ENCODE assay signal across 9 cellular contexts in the genomic region with DNA sequence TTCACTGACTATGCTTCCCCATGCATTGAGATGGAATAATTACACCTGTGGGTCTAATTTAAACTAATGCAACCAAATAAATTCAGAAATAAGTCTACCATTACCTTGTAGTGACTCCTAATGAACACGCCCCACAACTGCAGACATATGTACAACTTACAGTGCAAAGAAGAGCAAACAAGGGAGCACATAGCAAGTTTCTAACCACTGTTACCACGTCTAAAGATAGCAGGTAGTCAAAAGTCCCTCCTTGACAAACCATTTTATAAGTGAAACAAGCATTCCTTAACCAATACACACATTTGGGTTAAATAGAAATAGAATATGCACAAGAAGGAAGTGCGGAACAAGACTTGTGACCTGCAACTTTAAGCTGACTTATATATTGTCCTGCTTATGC. TPM values are rescaled to one million over a fixed set of nuclear protein-coding genes. Genes with fewer than 3 reads are reported as not detected.
DNase-seq lines count a peak whose midpoint lies in the region; ATAC-seq lines count a peak whose summit lies in the region.
"Had no signal": no experiment of that assay in that cellular context is flagged by ENCODE, and none has a peak within 500 bp of the region (broad histone marks: within the 10 kb centered on the region; RNA-seq: fewer than 3 reads in every experiment).

No MANE protein-coding gene starts in this region.

- H3K4me3 Mint-ChIP-seq in CD8-positive, alpha-beta memory T cell, result peak overlapping the region; percentile 31 to 77 (median 70)
- peak overlapping the region; percentile 79 for H3K4me3 Mint-ChIP-seq in activated naive CD8-positive, alpha-beta T cell treated with anti-CD3 and anti-CD28 coated beads, Interleukin-2, amount 10 ng/mL, durations not matched to agents 7 days and 5 days

- no peaks in the 10 kb centered on the region for H3K27me3 Mint-ChIP-seq in CD8-positive, alpha-beta memory T cell
- no peaks in the 10 kb centered on the region for H3K27me3 Mint-ChIP-seq in activated naive CD8-positive, alpha-beta T cell treated with anti-CD3 and anti-CD28 coated beads, Interleukin-2, amount 10 ng/mL, durations not matched to agents 7 days and 5 days

- peaks cover 59 to 87% (median 76%) of the 10 kb centered on the region in 3 donors for H3K4me1 Mint-ChIP-seq in CD8-positive, alpha-beta memory T cell
- H3K4me1 Mint-ChIP-seq in activated naive CD8-positive, alpha-beta T cell treated with anti-CD3 and anti-CD28 coated beads, Interleukin-2, amount 10 ng/mL, durations not matched to agents 7 days and 5 days, result peaks cover 24% of the 10 kb centered on the region

- peak overlapping the region; percentile 23 for H3K4me3 ChIP-seq in CD8-positive, alpha-beta memory T cell (ENCODE audit: low read length)

- POLR2A ChIA-PET in CD8-positive, alpha-beta memory T cell (lab: Charles Lee), result no interaction called here
- POLR2A ChIA-PET in activated naive CD8-positive, alpha-beta T cell treated with anti-CD3 and anti-CD28 coated beads, Interleukin-2, amount 10 ng/mL, durations not matched to agents 7 days and 5 days (lab: Charles Lee), result interaction anchor here (1.0 to 1.1 kb wide), 2 partner anchors 20 to 135 kb away, joined by 3 read pairs; no protein-coding TSS in a partner anchor

- H3K27ac ChIP-seq in CD8-positive, alpha-beta memory T cell (ENCODE audit: low read depth, low read length), result peak overlapping the region; percentile 4

- H3K9me3 ChIP-seq in CD8-positive, alpha-beta memory T cell (ENCODE audit: low read length), result no peaks in the 10 kb centered on the region

- ATAC-seq in GM19395 (IDR thresholded peaks at IDR 0.05; ENCODE audit: unreplicated experiment), result peak; percentile 85
- peak; percentile 58 for ATAC-seq in HG03097 (IDR thresholded peaks at IDR 0.05; ENCODE audit: low FRiP score, unreplicated experiment)
- ATAC-seq in activated naive CD8-positive, alpha-beta T cell treated with anti-CD3 and anti-CD28 coated beads, Interleukin-2, amount 10 ng/mL, durations not matched to agents 7 days and 5 days (ENCODE audit: low read depth), result peak; percentile 61

- CTCF ChIA-PET in CD8-positive, alpha-beta memory T cell (lab: Charles Lee), result no interaction called here

- H3K36me3 ChIP-seq in CD8-positive, alpha-beta memory T cell (ENCODE audit: insufficient read depth, low read length), result no peaks in the 10 kb centered on the region

- peaks cover 18% of the 10 kb centered on the region for H3K4me1 ChIP-seq in CD8-positive, alpha-beta memory T cell (ENCODE audit: insufficient read depth, low read length)

- peak in 1 of 5 donors; percentile 11 for DNase-seq in CD8-positive, alpha-beta memory T cell
- DNase-seq in activated naive CD8-positive, alpha-beta T cell treated with anti-CD3 and anti-CD28 coated beads, Interleukin-2, amount 10 ng/mL, durations not matched to agents 7 days and 5 days, result no peak
- DNase-seq in GM03348 (ENCODE audit: low spot score), result no peak
- DNase-seq in NCI-H748 treated with DMSO at 0.1 percent for 48 hours (lab: John Stamatoyannopoulos, UW), result no peak
- DNase-seq in NCI-H2227 treated with DMSO at 0.1 percent for 48 hours (lab: John Stamatoyannopoulos, UW), result no peak
- no peak for DNase-seq in activated naive CD4-positive, alpha-beta T cell treated with anti-CD3 and anti-CD28 coated beads, Interleukin-2, amount 50 U/mL, for 16 hours
- DNase-seq: central memory CD4-positive, alpha-beta T cell had no signal

- H3K27ac Mint-ChIP-seq in CD8-positive, alpha-beta memory T cell, result peak overlapping the region; percentile 24 to 94 (median 78)
- peak overlapping the region; percentile 42 for H3K27ac Mint-ChIP-seq in activated naive CD8-positive, alpha-beta T cell treated with anti-CD3 and anti-CD28 coated beads, Interleukin-2, amount 10 ng/mL, durations not matched to agents 7 days and 5 days

- no peaks in the 10 kb centered on the region for H3K27me3 ChIP-seq in CD8-positive, alpha-beta memory T cell (ENCODE audit: insufficient read depth, low read length, poor library complexity, severe bottlenecking)

- no peaks in the 10 kb centered on the region for H3K9me3 Mint-ChIP-seq in CD8-positive, alpha-beta memory T cell
- no peaks in the 10 kb centered on the region for H3K9me3 Mint-ChIP-seq in activated naive CD8-positive, alpha-beta T cell treated with anti-CD3 and anti-CD28 coated beads, Interleukin-2, amount 10 ng/mL, durations not matched to agents 7 days and 5 days

- peaks cover 0 to 2% (median 0%) of the 10 kb centered on the region in 3 donors for H3K36me3 Mint-ChIP-seq in CD8-positive, alpha-beta memory T cell
- peaks cover 13% of the 10 kb centered on the region for H3K36me3 Mint-ChIP-seq in activated naive CD8-positive, alpha-beta T cell treated with anti-CD3 and anti-CD28 coated beads, Interleukin-2, amount 10 ng/mL, durations not matched to agents 7 days and 5 days

RNA-seq across cellular contexts. Expression of gene PHF21A, which starts 20.6 kb away (rescaled TPM):
- 10 to 100 TPM; 30.5 to 33.5 TPM for total RNA-seq in CD8-positive, alpha-beta memory T cell
- polyA plus RNA-seq in CD8-positive, alpha-beta memory T cell, result 14.1 TPM
- 10 to 100 TPM; 45.4 to 49.0 TPM for total RNA-seq in activated naive CD8-positive, alpha-beta T cell treated with anti-CD3 and anti-CD28 coated beads, Interleukin-2, amount 10 ng/mL, durations not matched to agents 7 days and 5 days
